22 cellular contexts compared by ENCODE assay signal in the genomic region with DNA sequence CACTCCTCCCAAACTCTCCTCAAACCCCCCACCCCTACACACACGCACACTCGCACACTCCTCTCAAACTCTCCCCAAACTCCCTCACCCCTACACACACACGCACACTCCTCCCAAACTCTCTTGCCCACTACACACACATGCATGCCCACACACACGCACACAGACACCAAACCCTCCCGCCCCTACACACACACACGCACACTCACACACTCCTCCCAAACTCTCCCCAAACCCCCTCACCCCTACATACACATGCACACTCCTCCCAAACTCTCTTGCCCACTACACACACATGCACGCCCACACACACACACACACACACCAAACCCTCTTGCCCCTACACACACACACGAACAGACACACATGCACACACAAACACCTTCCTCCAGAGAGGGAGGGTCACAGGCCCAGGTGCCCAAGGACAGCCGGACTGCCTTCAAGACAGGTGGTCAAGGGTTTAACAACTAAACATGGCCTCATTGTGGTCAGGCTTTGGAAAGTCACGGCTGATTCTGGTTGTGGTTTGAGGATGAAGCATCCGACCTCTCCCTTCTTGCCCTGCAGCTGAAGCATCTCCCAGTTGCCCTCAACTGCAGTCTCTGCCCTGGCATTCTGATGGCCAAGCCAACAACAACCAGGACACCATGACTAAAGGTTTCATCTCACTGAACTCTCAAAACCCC.
DNase-seq lines count a peak whose midpoint lies in the region; ATAC-seq and TF ChIP-seq lines count a peak whose summit lies in the region.
"Had no signal": no experiment of that assay in that cellular context is flagged by ENCODE, and none has a peak within 500 bp of the region (broad histone marks: within the 10 kb centered on the region; RNA-seq: fewer than 3 reads in every experiment).

No MANE protein-coding gene starts in this region.

- POLR2A ChIA-PET in activated naive CD8-positive, alpha-beta T cell treated with anti-CD3 and anti-CD28 coated beads, Interleukin-2, amount 10 ng/mL, durations not matched to agents 7 days and 5 days (lab: Charles Lee), result no interaction called here

- H3K9ac ChIP-seq in colonic mucosa (ENCODE audit: low read depth in 2 of 2, low read length in 2 of 2), result no peak overlapping the region

- H3K4me1 ChIP-seq in colonic mucosa (no peaks in the 10 kb centered on the region), vagina (no peaks in the 10 kb centered on the region)
- H3K4me1 ChIP-seq: Caco-2 had no signal

- H3K9me3 ChIP-seq in colonic mucosa, result no peaks in the 10 kb centered on the region
- no peaks in the 10 kb centered on the region for H3K9me3 ChIP-seq in vagina
- H3K9me3 ChIP-seq: Caco-2 had no signal

- no peak overlapping the region for H3K4me3 ChIP-seq in colonic mucosa
- no peak overlapping the region for H3K4me3 ChIP-seq in vagina
- H3K4me3 ChIP-seq: GM23338, PC-9 had no signal

- no peak overlapping the region for H3K4me3 Mint-ChIP-seq in activated naive CD8-positive, alpha-beta T cell treated with anti-CD3 and anti-CD28 coated beads, Interleukin-2, amount 10 ng/mL, durations not matched to agents 7 days and 5 days
- no peak overlapping the region for H3K4me3 Mint-ChIP-seq in activated naive CD8-positive, alpha-beta T cell treated with anti-CD3 and anti-CD28 coated beads for 36 hours
- no peak overlapping the region for H3K4me3 Mint-ChIP-seq in neural crest cell
- H3K4me3 Mint-ChIP-seq: B cell; CD4-positive, CD25-positive, alpha-beta regulatory T cell; GM23338; HFFc6; IgD-negative memory B cell had no signal

- H3K36me3 ChIP-seq in colonic mucosa, result no peaks in the 10 kb centered on the region
- no peaks in the 10 kb centered on the region for H3K36me3 ChIP-seq in vagina

- TF ChIP-seq CTCF in colonic mucosa (IDR thresholded peaks at IDR 0.05), result no peak
- TF ChIP-seq CTCF in neural crest cell (conservative IDR thresholded peaks at IDR 0.05), result no peak
- no peak for TF ChIP-seq CTCF in vagina (IDR thresholded peaks at IDR 0.05)

- TF ChIP-seq POLR2A in vagina (IDR thresholded peaks at IDR 0.05), result no peak

- H3K27me3 ChIP-seq in colonic mucosa, result peaks cover 7% of the 10 kb centered on the region
- no peaks in the 10 kb centered on the region for H3K27me3 ChIP-seq in vagina

- H3K4me1 Mint-ChIP-seq in activated naive CD8-positive, alpha-beta T cell treated with anti-CD3 and anti-CD28 coated beads, Interleukin-2, amount 10 ng/mL, durations not matched to agents 7 days and 5 days, result no peaks in the 10 kb centered on the region
- peaks cover 4% of the 10 kb centered on the region for H3K4me1 Mint-ChIP-seq in activated naive CD8-positive, alpha-beta T cell treated with anti-CD3 and anti-CD28 coated beads for 36 hours
- H3K4me1 Mint-ChIP-seq in neural crest cell, result peaks cover 5% of the 10 kb centered on the region
- H3K4me1 Mint-ChIP-seq: B cell; CD4-positive, CD25-positive, alpha-beta regulatory T cell; IgD-negative memory B cell had no signal

- H3K27ac ChIP-seq in colonic mucosa (no peak overlapping the region), vagina (no peak overlapping the region)
- H3K27ac ChIP-seq: PC-9 had no signal

- no peaks in the 10 kb centered on the region for H3K36me3 Mint-ChIP-seq in activated naive CD8-positive, alpha-beta T cell treated with anti-CD3 and anti-CD28 coated beads, Interleukin-2, amount 10 ng/mL, durations not matched to agents 7 days and 5 days
- no peaks in the 10 kb centered on the region for H3K36me3 Mint-ChIP-seq in activated naive CD8-positive, alpha-beta T cell treated with anti-CD3 and anti-CD28 coated beads for 36 hours
- H3K36me3 Mint-ChIP-seq in neural crest cell (ENCODE audit: low read depth), result no peaks in the 10 kb centered on the region
- H3K36me3 Mint-ChIP-seq: CD4-positive, CD25-positive, alpha-beta regulatory T cell; IgD-negative memory B cell had no signal

- DNase-seq in activated naive CD8-positive, alpha-beta T cell treated with anti-CD3 and anti-CD28 coated beads, Interleukin-2, amount 10 ng/mL, durations not matched to agents 7 days and 5 days, result no peak
- DNase-seq in activated naive CD8-positive, alpha-beta T cell treated with anti-CD3 and anti-CD28 coated beads for 36 hours, result no peak
- DNase-seq in colonic mucosa, result peak; percentile 14
- DNase-seq in neural crest cell (ENCODE audit: low read depth, low spot score), result no peak
- DNase-seq in vagina (ENCODE audit: extremely low spot score in 2 of 2), result peak; percentile 62 to 90
- no peak for DNase-seq in activated gamma-delta T cell (lab: John Stamatoyannopoulos, UW)
- DNase-seq in activated CD4-positive, alpha-beta T cell treated with anti-CD3 and anti-CD28 coated beads, Interleukin-2, amount 50 U/mL, for 48 hours, result no peak
- DNase-seq: 8988T; Caco-2; CD4-positive, CD25-positive, alpha-beta regulatory T cell; GF-D8; HFFc6; Karpas-422; NCI-H1417 treated with DMSO at 0.1 percent for 48 hours; NCI-H1930; NCI-H226; NCI-H524 treated with DMSO at 0.1 percent for 48 hours; PC-9 had no signal

- intact Hi-C loops in colonic mucosa (cut with DNase I), result no loop called here
- intact Hi-C loops in vagina (cut with DNase I), result no loop called here

- H3K27me3 Mint-ChIP-seq in activated naive CD8-positive, alpha-beta T cell treated with anti-CD3 and anti-CD28 coated beads, Interleukin-2, amount 10 ng/mL, durations not matched to agents 7 days and 5 days, result peaks cover 10% of the 10 kb centered on the region
- H3K27me3 Mint-ChIP-seq in activated naive CD8-positive, alpha-beta T cell treated with anti-CD3 and anti-CD28 coated beads for 36 hours, result peaks cover 14% of the 10 kb centered on the region
- H3K27me3 Mint-ChIP-seq in neural crest cell (ENCODE audit: low read depth), result peaks cover 10% of the 10 kb centered on the region
- H3K27me3 Mint-ChIP-seq: CD4-positive, CD25-positive, alpha-beta regulatory T cell had no signal

- no peak for ATAC-seq in activated naive CD8-positive, alpha-beta T cell treated with anti-CD3 and anti-CD28 coated beads, Interleukin-2, amount 10 ng/mL, durations not matched to agents 7 days and 5 days (ENCODE audit: low read depth)
- ATAC-seq in HG03135 (IDR thresholded peaks at IDR 0.05; ENCODE audit: unreplicated experiment), result no peak
- ATAC-seq: GM23338 had no signal

- peak overlapping the region; percentile 2 for H3K27ac Mint-ChIP-seq in activated naive CD8-positive, alpha-beta T cell treated with anti-CD3 and anti-CD28 coated beads, Interleukin-2, amount 10 ng/mL, durations not matched to agents 7 days and 5 days
- H3K27ac Mint-ChIP-seq in activated naive CD8-positive, alpha-beta T cell treated with anti-CD3 and anti-CD28 coated beads for 36 hours, result no peak overlapping the region
- H3K27ac Mint-ChIP-seq in neural crest cell (ENCODE audit: unreplicated experiment), result peak overlapping the region; percentile 27
- H3K27ac Mint-ChIP-seq: B cell; CD4-positive, CD25-positive, alpha-beta regulatory T cell; GM23338; HFFc6 had no signal

- H3K9me3 Mint-ChIP-seq in activated naive CD8-positive, alpha-beta T cell treated with anti-CD3 and anti-CD28 coated beads, Interleukin-2, amount 10 ng/mL, durations not matched to agents 7 days and 5 days, result no peaks in the 10 kb centered on the region
- no peaks in the 10 kb centered on the region for H3K9me3 Mint-ChIP-seq in activated naive CD8-positive, alpha-beta T cell treated with anti-CD3 and anti-CD28 coated beads for 36 hours
- H3K9me3 Mint-ChIP-seq in neural crest cell, result no peaks in the 10 kb centered on the region
- H3K9me3 Mint-ChIP-seq: IgD-negative memory B cell had no signal

Comparison
In these comparisons a context has a peak if more than half of its experiments do, and no peak if none do; other contexts are left out.
1. DNase-seq: peak in colonic mucosa (single experiment) and vagina (2 of 2); none in activated naive CD8-positive, alpha-beta T cell treated with anti-CD3 and anti-CD28 coated beads, Interleukin-2, amount 10 ng/mL, durations not matched to agents 7 days and 5 days (single experiment), activated naive CD8-positive, alpha-beta T cell treated with anti-CD3 and anti-CD28 coated beads for 36 hours (single experiment), neural crest cell (single experiment), activated gamma-delta T cell (single experiment) and activated CD4-positive, alpha-beta T cell treated with anti-CD3 and anti-CD28 coated beads, Interleukin-2, amount 50 U/mL, for 48 hours (0 of 2).